1 cellular context compared by ENCODE assay signal in genomic region chr14:75088566-75089373, GRCh38.
TF ChIP-seq lines count a peak whose summit lies in the region.

No MANE protein-coding gene starts in this region.

TF ChIP-seq in K562, 482 proteins besides CTCF, POLR2A, EP300 and RAD21 (continued from another document):
- TF ChIP-seq, protein P1, sequence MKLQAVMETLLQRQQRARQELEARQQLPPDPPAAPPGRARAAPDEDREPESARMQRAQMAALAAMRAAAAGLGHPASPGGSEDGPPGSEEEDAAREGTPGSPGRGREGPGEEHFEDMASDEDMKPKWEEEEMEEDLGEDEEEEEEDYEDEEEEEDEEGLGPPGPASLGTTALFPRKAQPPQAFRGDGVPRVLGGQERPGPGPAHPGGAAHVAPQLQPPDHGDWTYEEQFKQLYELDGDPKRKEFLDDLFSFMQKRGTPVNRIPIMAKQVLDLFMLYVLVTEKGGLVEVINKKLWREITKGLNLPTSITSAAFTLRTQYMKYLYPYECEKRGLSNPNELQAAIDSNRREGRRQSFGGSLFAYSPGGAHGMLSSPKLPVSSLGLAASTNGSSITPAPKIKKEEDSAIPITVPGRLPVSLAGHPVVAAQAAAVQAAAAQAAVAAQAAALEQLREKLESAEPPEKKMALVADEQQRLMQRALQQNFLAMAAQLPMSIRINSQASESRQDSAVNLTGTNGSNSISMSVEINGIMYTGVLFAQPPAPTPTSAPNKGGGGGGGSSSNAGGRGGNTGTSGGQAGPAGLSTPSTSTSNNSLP (IDR thresholded peaks at IDR 0.05; ENCODE audit: borderline replicate concordance, low read depth, low read length), result no peak
- peak; percentile 74 for TF ChIP-seq DEAF1 (CRISPR knock-in tag; IDR thresholded peaks at IDR 0.05)
- TF ChIP-seq TEAD4 (IDR thresholded peaks at IDR 0.05; ENCODE audit: low read length), result no peak
- TF ChIP-seq TEAD4 (CRISPR knock-in tag; IDR thresholded peaks at IDR 0.05; ENCODE audit: borderline replicate concordance), result no peak
- TF ChIP-seq ESRRA (IDR thresholded peaks at IDR 0.05; ENCODE audit: borderline replicate concordance, low read depth), result peak; percentile 61; the same call in 1 of the 2 replicates
- TF ChIP-seq HMGN3 (IDR thresholded peaks at IDR 0.05; ENCODE audit: borderline replicate concordance, extremely low read depth, insufficient read length, low read depth, low read length), result no peak
- 0 out of 2 replicates have a peak, but pooled peaks have one; percentile 14 for TF ChIP-seq ZNF121 (CRISPR knock-in tag; conservative IDR thresholded peaks at IDR 0.05)
- TF ChIP-seq ZNF316 (IDR thresholded peaks at IDR 0.05), result no peak
- TF ChIP-seq MAFF (IDR thresholded peaks at IDR 0.05; ENCODE audit: low read length), result no peak
- TF ChIP-seq, protein P2, sequence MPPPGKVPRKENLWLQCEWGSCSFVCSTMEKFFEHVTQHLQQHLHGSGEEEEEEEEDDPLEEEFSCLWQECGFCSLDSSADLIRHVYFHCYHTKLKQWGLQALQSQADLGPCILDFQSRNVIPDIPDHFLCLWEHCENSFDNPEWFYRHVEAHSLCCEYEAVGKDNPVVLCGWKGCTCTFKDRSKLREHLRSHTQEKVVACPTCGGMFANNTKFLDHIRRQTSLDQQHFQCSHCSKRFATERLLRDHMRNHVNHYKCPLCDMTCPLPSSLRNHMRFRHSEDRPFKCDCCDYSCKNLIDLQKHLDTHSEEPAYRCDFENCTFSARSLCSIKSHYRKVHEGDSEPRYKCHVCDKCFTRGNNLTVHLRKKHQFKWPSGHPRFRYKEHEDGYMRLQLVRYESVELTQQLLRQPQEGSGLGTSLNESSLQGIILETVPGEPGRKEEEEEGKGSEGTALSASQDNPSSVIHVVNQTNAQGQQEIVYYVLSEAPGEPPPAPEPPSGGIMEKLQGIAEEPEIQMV (tag; conservative IDR thresholded peaks at IDR 0.05; ENCODE audit: low read depth), result no peak
- peak; percentile 64; the same call in 1 of the 2 replicates for TF ChIP-seq STAG1 (CRISPR knock-in tag; IDR thresholded peaks at IDR 0.05; ENCODE audit: borderline replicate concordance)
- no peak for TF ChIP-seq SUPT5H (IDR thresholded peaks at IDR 0.05)
- no peak for TF ChIP-seq WHSC1 (IDR thresholded peaks at IDR 0.05; ENCODE audit: low read length)
- TF ChIP-seq, protein P3, sequence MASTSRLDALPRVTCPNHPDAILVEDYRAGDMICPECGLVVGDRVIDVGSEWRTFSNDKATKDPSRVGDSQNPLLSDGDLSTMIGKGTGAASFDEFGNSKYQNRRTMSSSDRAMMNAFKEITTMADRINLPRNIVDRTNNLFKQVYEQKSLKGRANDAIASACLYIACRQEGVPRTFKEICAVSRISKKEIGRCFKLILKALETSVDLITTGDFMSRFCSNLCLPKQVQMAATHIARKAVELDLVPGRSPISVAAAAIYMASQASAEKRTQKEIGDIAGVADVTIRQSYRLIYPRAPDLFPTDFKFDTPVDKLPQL (IDR thresholded peaks at IDR 0.05; ENCODE audit: extremely low read depth, insufficient read length), result no peak
- TF ChIP-seq ZFP91 (CRISPR knock-in tag; IDR thresholded peaks at IDR 0.05), result no peak
- TF ChIP-seq ATF1 (CRISPR knock-in tag; IDR thresholded peaks at IDR 0.05), result no peak
- TF ChIP-seq ATF1 (tag; IDR thresholded peaks at IDR 0.05), result no peak
- TF ChIP-seq RFX7 (CRISPR knock-in tag; IDR thresholded peaks at IDR 0.05), result no peak
- TF ChIP-seq MTA2 (IDR thresholded peaks at IDR 0.05; ENCODE audit: low read depth), result no peak
- no peak for TF ChIP-seq NCOR1 (IDR thresholded peaks at IDR 0.05)
- TF ChIP-seq ARID2 (IDR thresholded peaks at IDR 0.05), result peak; percentile 71; the same call in 1 of the 2 replicates
- TF ChIP-seq, protein P4, sequence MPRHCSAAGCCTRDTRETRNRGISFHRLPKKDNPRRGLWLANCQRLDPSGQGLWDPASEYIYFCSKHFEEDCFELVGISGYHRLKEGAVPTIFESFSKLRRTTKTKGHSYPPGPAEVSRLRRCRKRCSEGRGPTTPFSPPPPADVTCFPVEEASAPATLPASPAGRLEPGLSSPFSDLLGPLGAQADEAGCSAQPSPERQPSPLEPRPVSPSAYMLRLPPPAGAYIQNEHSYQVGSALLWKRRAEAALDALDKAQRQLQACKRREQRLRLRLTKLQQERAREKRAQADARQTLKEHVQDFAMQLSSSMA (CRISPR knock-in tag; IDR thresholded peaks at IDR 0.05), result no peak
- TF ChIP-seq TCF7 (IDR thresholded peaks at IDR 0.05; ENCODE audit: borderline replicate concordance), result no peak
- TF ChIP-seq, protein P5, sequence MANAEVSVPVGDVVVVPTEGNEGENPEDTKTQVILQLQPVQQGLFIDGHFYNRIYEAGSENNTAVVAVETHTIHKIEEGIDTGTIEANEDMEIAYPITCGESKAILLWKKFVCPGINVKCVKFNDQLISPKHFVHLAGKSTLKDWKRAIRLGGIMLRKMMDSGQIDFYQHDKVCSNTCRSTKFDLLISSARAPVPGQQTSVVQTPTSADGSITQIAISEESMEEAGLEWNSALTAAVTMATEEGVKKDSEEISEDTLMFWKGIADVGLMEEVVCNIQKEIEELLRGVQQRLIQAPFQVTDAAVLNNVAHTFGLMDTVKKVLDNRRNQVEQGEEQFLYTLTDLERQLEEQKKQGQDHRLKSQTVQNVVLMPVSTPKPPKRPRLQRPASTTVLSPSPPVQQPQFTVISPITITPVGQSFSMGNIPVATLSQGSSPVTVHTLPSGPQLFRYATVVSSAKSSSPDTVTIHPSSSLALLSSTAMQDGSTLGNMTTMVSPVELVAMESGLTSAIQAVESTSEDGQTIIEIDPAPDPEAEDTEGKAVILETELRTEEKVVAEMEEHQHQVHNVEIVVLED (CRISPR knock-in tag; IDR thresholded peaks at IDR 0.05), result no peak
- no peak for TF ChIP-seq ZNF280A (IDR thresholded peaks at IDR 0.05; ENCODE audit: low read depth, partially characterized antibody)
- TF ChIP-seq HOXB6 (CRISPR knock-in tag; IDR thresholded peaks at IDR 0.05; ENCODE audit: borderline replicate concordance), result no peak
- TF ChIP-seq CC2D1A (IDR thresholded peaks at IDR 0.05), result peak; percentile 28; the same call in 1 of the 2 replicates
- TF ChIP-seq HNRNPLL (IDR thresholded peaks at IDR 0.05; ENCODE audit: low read depth, low read length, poor library complexity, severe bottlenecking), result no peak
- no peak for TF ChIP-seq ZNF3 (CRISPR knock-in tag; IDR thresholded peaks at IDR 0.05)
- TF ChIP-seq NFIX (CRISPR knock-in tag; IDR thresholded peaks at IDR 0.05; ENCODE audit: low read depth), result no peak
- no peak for TF ChIP-seq ZNF24 (IDR thresholded peaks at IDR 0.05)
